ENCODE assay signal across 12 cellular contexts in genomic region chr12:30047499-30048262, GRCh38.
DNase-seq lines count a peak whose midpoint lies in the region; ATAC-seq and TF ChIP-seq lines count a peak whose summit lies in the region.
"Had no signal": no experiment of that assay in that cellular context is flagged by ENCODE, and none has a peak within 500 bp of the region (broad histone marks: within the 10 kb centered on the region; RNA-seq: fewer than 3 reads in every experiment).

No MANE protein-coding gene starts in this region.

- H3F3A ChIP-seq in PC-3 (ENCODE audit: low read length, unreplicated experiment) = no peaks in the 10 kb centered on the region

- intact Hi-C loops in PC-3 (cut with micrococcal nuclease) = no loop called here

- H3K9me2 ChIP-seq in PC-3 (replicated peaks; ENCODE audit: low read length) = no peaks in the 10 kb centered on the region

- no peaks in the 10 kb centered on the region for H3K27me3 ChIP-seq in HUES64 (ENCODE audit: insufficient read depth, low read length)
- H3K27me3 ChIP-seq in PC-3 (ENCODE audit: low read length) = no peaks in the 10 kb centered on the region
- H3K27me3 ChIP-seq in fibroblast of lung (ENCODE audit: control insufficient read depth, insufficient read depth, low read length) = peaks cover 2% of the 10 kb centered on the region

- no peak for TF ChIP-seq CTCF in PC-3 (conservative IDR thresholded peaks at IDR 0.05; ENCODE audit: low read depth, low read length)
- no peak for TF ChIP-seq CTCF in fibroblast of lung (conservative IDR thresholded peaks at IDR 0.05 in 1 of 2, IDR thresholded peaks at IDR 0.05 in 1 of 2; ENCODE audit: low read depth in 1 of 2, low read length in 2 of 2)

- H3K9ac ChIP-seq in HUES64 (ENCODE audit: low read depth, low read length) (no peak overlapping the region), PC-3 (ENCODE audit: low read length) (no peak overlapping the region), fibroblast of lung (ENCODE audit: insufficient read depth, low read length) (no peak overlapping the region)

- no peaks in the 10 kb centered on the region for H3K36me3 ChIP-seq in HUES64 (ENCODE audit: insufficient read depth, low read length)
- H3K36me3 ChIP-seq in PC-3 (ENCODE audit: low read depth, low read length) = no peaks in the 10 kb centered on the region
- H3K36me3 ChIP-seq in fibroblast of lung (ENCODE audit: control insufficient read depth, insufficient read depth, low read length) = no peaks in the 10 kb centered on the region

- no peak overlapping the region for H3K4me3 ChIP-seq in HUES64 (ENCODE audit: low read length)
- peak overlapping the region; percentile 39; the same call in 1 of the 2 replicates for H3K4me3 ChIP-seq in PC-3 (ENCODE audit: low read length)
- no peak overlapping the region for H3K4me3 ChIP-seq in fibroblast of lung (replicated peaks in 1 of 4; ENCODE audit: control extremely low read depth in 1 of 4, insufficient read depth in 1 of 4, low read depth in 3 of 4, low read length in 4 of 4)

- no peaks in the 10 kb centered on the region for H4K20me1 ChIP-seq in PC-3 (ENCODE audit: low read length)
- no peaks in the 10 kb centered on the region for H4K20me1 ChIP-seq in fibroblast of lung (ENCODE audit: control insufficient read depth, extremely low read depth, insufficient read depth, low read length)

- 85% methylated on average over 5 of the region's 5 CpGs for WGBS in HUES64

- no peaks in the 10 kb centered on the region for H3K79me2 ChIP-seq in PC-3 (ENCODE audit: low read length)
- H3K79me2 ChIP-seq in fibroblast of lung (ENCODE audit: control insufficient read depth, insufficient read depth, low read length) = no peaks in the 10 kb centered on the region

- H3K4me2 ChIP-seq in PC-3 (ENCODE audit: low read length) (peak overlapping the region; percentile 75), fibroblast of lung (ENCODE audit: extremely low read depth, insufficient read depth, low read length) (no peak overlapping the region)

- no peak overlapping the region for H3K27ac Mint-ChIP-seq in activated naive CD4-positive, alpha-beta T cell treated with anti-CD3 and anti-CD28 coated beads, Interleukin-2, amount 50 U/mL, for 72 hours

- H3K9me3 ChIP-seq in HUES64 (ENCODE audit: insufficient read depth, low read depth, low read length) (no peaks in the 10 kb centered on the region), PC-3 (ENCODE audit: low read length) (no peaks in the 10 kb centered on the region), fibroblast of lung (ENCODE audit: control insufficient read depth, insufficient read depth, low read depth, low read length) (no peaks in the 10 kb centered on the region)

- POLR2A ChIA-PET in PC-3 (lab: Charles Lee; ENCODE audit: unreplicated experiment) = no interaction called here

- H2AFZ ChIP-seq in PC-3 (ENCODE audit: low read length) (peak overlapping the region; percentile 41; the same call in 1 of the 2 replicates), fibroblast of lung (ENCODE audit: low read length) (no peak overlapping the region)

- no TSS peak for BruUV-seq in PC-3 (replicated peaks; lab: Mats Ljungman, UMichigan)

- peak; percentile 63 for DNase-seq in PC-3
- peak; percentile 45 to 74 for DNase-seq in fibroblast of lung (ENCODE audit: low read depth in 2 of 2)
- peak; percentile 39 for DNase-seq in pulmonary artery endothelial cell (ENCODE audit: low read depth, low spot score)
- no peak for DNase-seq in NCI-H1694 treated with DMSO at 0.1 percent for 48 hours (lab: John Stamatoyannopoulos, UW)
- DNase-seq in activated naive CD4-positive, alpha-beta T cell treated with anti-CD3 and anti-CD28 coated beads, Interleukin-2, amount 50 U/mL, for 72 hours (ENCODE audit: low spot score in 2 of 2) = no peak
- DNase-seq: activated T-cell treated with anti-CD3 and anti-CD28 coated beads for 4 hours; amygdala; NCI-H187; nucleus accumbens; stimulated activated CD4-positive, alpha-beta T cell treated with anti-CD3 and anti-CD28 coated beads, Interleukin-4, amount 100 ng/mL, for 4 hours had no signal

- peak; percentile 55 for ATAC-seq in PC-3
- no peak for ATAC-seq in activated naive CD4-positive, alpha-beta T cell treated with anti-CD3 and anti-CD28 coated beads, Interleukin-2, amount 50 U/mL, for 72 hours
- no peak for ATAC-seq in HG03457 (IDR thresholded peaks at IDR 0.05; ENCODE audit: unreplicated experiment)

- H3K27ac ChIP-seq in HUES64 (ENCODE audit: low read depth, low read length) (peak overlapping the region; percentile 75), PC-3 (ENCODE audit: low read length) (peak overlapping the region; percentile 37), fibroblast of lung (ENCODE audit: insufficient read depth, low read length) (no peak overlapping the region)

- CTCF ChIA-PET in PC-3 (lab: Charles Lee) = no interaction called here

- H3K36me3 Mint-ChIP-seq in activated naive CD4-positive, alpha-beta T cell treated with anti-CD3 and anti-CD28 coated beads, Interleukin-2, amount 50 U/mL, for 72 hours = no peaks in the 10 kb centered on the region

- H3K4me1 ChIP-seq in HUES64 (ENCODE audit: insufficient read depth, low read length) = peaks cover 26% of the 10 kb centered on the region
- peaks cover 15% of the 10 kb centered on the region for H3K4me1 ChIP-seq in PC-3 (ENCODE audit: insufficient read depth, low read length)
- no peaks in the 10 kb centered on the region for H3K4me1 ChIP-seq in fibroblast of lung (ENCODE audit: control insufficient read depth, extremely low read depth, insufficient read depth, low read length)

- H3K9me3 Mint-ChIP-seq in activated naive CD4-positive, alpha-beta T cell treated with anti-CD3 and anti-CD28 coated beads, Interleukin-2, amount 50 U/mL, for 72 hours = peaks cover 9 to 14% of the 10 kb centered on the region in 2 donors

Comparison
In these comparisons a context has a peak if more than half of its experiments do, and no peak if none do; other contexts are left out.
1. DNase-seq: peak in PC-3 (single experiment), fibroblast of lung (2 of 2) and pulmonary artery endothelial cell (single experiment); none in NCI-H1694 treated with DMSO at 0.1 percent for 48 hours (single experiment) and activated naive CD4-positive, alpha-beta T cell treated with anti-CD3 and anti-CD28 coated beads, Interleukin-2, amount 50 U/mL, for 72 hours (0 of 2).